In the genomic region with DNA sequence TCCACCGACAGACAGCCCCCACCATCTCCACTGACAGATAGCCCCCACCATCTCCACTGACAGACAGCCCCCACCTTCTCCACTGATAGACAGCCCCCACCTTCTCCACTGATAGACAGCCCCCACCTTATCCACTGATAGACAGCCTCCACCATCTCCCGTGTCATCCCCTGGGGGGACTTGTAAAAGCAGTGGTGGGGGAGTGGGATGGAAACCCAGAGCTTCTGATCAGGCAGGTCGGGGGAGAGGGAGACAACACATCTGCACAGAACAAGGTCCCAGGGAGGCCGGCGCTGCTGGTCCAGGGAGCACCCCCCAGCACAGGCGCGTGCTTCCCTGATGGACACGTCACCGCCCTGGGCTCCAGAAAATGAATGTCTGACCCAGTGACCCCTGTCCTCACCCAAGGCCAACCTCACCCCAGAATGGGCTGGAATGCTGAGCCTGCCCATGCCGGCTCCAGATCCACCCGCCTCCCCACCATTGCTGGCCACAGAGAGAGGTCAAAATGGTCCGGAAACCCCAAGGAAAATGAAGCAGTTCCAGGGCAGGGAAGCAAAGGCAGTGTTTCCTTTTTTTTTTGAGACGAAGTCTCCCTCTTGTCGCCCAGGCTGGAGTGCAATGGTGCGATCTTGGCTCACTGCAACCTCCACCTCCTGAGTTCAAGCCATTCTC, we compare ENCODE assay signal across 8 cellular contexts.
DNase-seq lines count a peak whose midpoint lies in the region; ATAC-seq and TF ChIP-seq lines count a peak whose summit lies in the region.
"Not testable (repeated sequence)": the region's sequence is repeated elsewhere in the genome, so short reads cannot be mapped to it uniquely, and the experiment has no call there.

No MANE protein-coding gene starts in this region.

- peak overlapping the region; percentile 82 for H3K27ac Mint-ChIP-seq in WTC11
- peak overlapping the region; percentile 97 for H3K27ac Mint-ChIP-seq in activated naive CD4-positive, alpha-beta T cell treated with anti-CD3 and anti-CD28 coated beads, Interleukin-2, amount 10 ng/mL, durations not matched to agents 7 days and 5 days
- H3K27ac Mint-ChIP-seq in immature natural killer cell, result peak overlapping the region; percentile 77 to 94 (median 92)
- H3K27ac Mint-ChIP-seq in natural killer cell treated with Interleukin-12 subunit alpha and Interleukin-12 subunit beta and Interleukin-15 and Interleukin-18, amount 100 ng/mL, for 72 hours, result peak overlapping the region; percentile 94 to 96

- H3K4me3 ChIP-seq in dorsolateral prefrontal cortex (peak overlapping the region in 22 of 59 donors; percentile 1 to 87 (median 12)), spleen (peak overlapping the region in 1 of 8 donors; percentile 65)
- not testable (repeated sequence) for H3K4me3 ChIP-seq in uterus

- peak overlapping the region in 52 of 59 donors; percentile 2 to 91 (median 76) for H3K27ac ChIP-seq in dorsolateral prefrontal cortex
- peak overlapping the region in 7 of 8 donors; percentile 10 to 85 (median 78) for H3K27ac ChIP-seq in spleen
- H3K27ac ChIP-seq in uterus, result peak overlapping the region; percentile 27 to 74

- H3K4me1 ChIP-seq in spleen, result peaks cover 65 to 98% (median 84%) of the 10 kb centered on the region in 6 donors
- peaks cover 8 to 19% of the 10 kb centered on the region in 2 donors for H3K4me1 ChIP-seq in uterus

- H3K4me1 Mint-ChIP-seq in WTC11, result peaks cover 25% of the 10 kb centered on the region
- H3K4me1 Mint-ChIP-seq in activated naive CD4-positive, alpha-beta T cell treated with anti-CD3 and anti-CD28 coated beads, Interleukin-2, amount 10 ng/mL, durations not matched to agents 7 days and 5 days, result peaks cover 63% of the 10 kb centered on the region
- H3K4me1 Mint-ChIP-seq in immature natural killer cell, result peaks cover 39 to 50% of the 10 kb centered on the region in 2 donors
- peaks cover 54 to 61% of the 10 kb centered on the region in 2 donors for H3K4me1 Mint-ChIP-seq in natural killer cell treated with Interleukin-12 subunit alpha and Interleukin-12 subunit beta and Interleukin-15 and Interleukin-18, amount 100 ng/mL, for 72 hours (ENCODE audit: low read depth in 2 of 2)

- 65 to 75% (median 67%) methylated on average over 12 to 15 of the region's 15 CpGs for WGBS in spleen, 5 donors

- not testable (repeated sequence) for TF ChIP-seq CTCF in WTC11 (IDR thresholded peaks at IDR 0.05); dorsolateral prefrontal cortex (IDR thresholded peaks at IDR 0.05 in 54 of 56, conservative IDR thresholded peaks at IDR 0.05 in 2 of 56; ENCODE audit: low read depth in 1 of 56, partially characterized antibody in 56 of 56); spleen (IDR thresholded peaks at IDR 0.05 in 8 of 11, conservative IDR thresholded peaks at IDR 0.05 in 3 of 11); uterus (IDR thresholded peaks at IDR 0.05)

- not testable (repeated sequence) for H3K27me3 Mint-ChIP-seq in WTC11 (ENCODE audit: low read depth); activated naive CD4-positive, alpha-beta T cell treated with anti-CD3 and anti-CD28 coated beads, Interleukin-2, amount 10 ng/mL, durations not matched to agents 7 days and 5 days; natural killer cell treated with Interleukin-12 subunit alpha and Interleukin-12 subunit beta and Interleukin-15 and Interleukin-18, amount 100 ng/mL, for 72 hours
- peaks cover 11 to 43% (median 20%) of the 10 kb centered on the region in 3 donors for H3K27me3 Mint-ChIP-seq in immature natural killer cell (ENCODE audit: low read depth in 3 of 3)

- ATAC-seq in WTC11; natural killer cell treated with Interleukin-12 subunit alpha and Interleukin-12 subunit beta and Interleukin-15 and Interleukin-18, amount 100 ng/mL, for 72 hours: not testable (repeated sequence)

- peaks cover 0 to 39% (median 5%) of the 10 kb centered on the region in 6 donors for H3K36me3 ChIP-seq in spleen
- H3K36me3 ChIP-seq in uterus, result not testable (repeated sequence)

- H3K36me3 Mint-ChIP-seq in WTC11; immature natural killer cell; natural killer cell treated with Interleukin-12 subunit alpha and Interleukin-12 subunit beta and Interleukin-15 and Interleukin-18, amount 100 ng/mL, for 72 hours: not testable (repeated sequence)
- H3K36me3 Mint-ChIP-seq in activated naive CD4-positive, alpha-beta T cell treated with anti-CD3 and anti-CD28 coated beads, Interleukin-2, amount 10 ng/mL, durations not matched to agents 7 days and 5 days, result peaks cover 22% of the 10 kb centered on the region

- not testable (repeated sequence) for H3K27me3 ChIP-seq in dorsolateral prefrontal cortex; spleen (replicated peaks in 1 of 7); uterus

- TF ChIP-seq POLR2A in spleen (IDR thresholded peaks at IDR 0.05); uterus (IDR thresholded peaks at IDR 0.05): not testable (repeated sequence)

- H3K9me3 ChIP-seq in spleen, uterus: not testable (repeated sequence)

- CTCF ChIA-PET in WTC11 (lab: Charles Lee); activated naive CD4-positive, alpha-beta T cell treated with anti-CD3 and anti-CD28 coated beads, Interleukin-2, amount 10 ng/mL, durations not matched to agents 7 days and 5 days (lab: Charles Lee): not testable (repeated sequence)

- not testable (repeated sequence) for H3K4me3 Mint-ChIP-seq in WTC11
- peak overlapping the region; percentile 78 for H3K4me3 Mint-ChIP-seq in activated naive CD4-positive, alpha-beta T cell treated with anti-CD3 and anti-CD28 coated beads, Interleukin-2, amount 10 ng/mL, durations not matched to agents 7 days and 5 days
- peak overlapping the region; percentile 77 to 91 (median 78) for H3K4me3 Mint-ChIP-seq in immature natural killer cell
- peak overlapping the region; percentile 92 for H3K4me3 Mint-ChIP-seq in natural killer cell treated with Interleukin-12 subunit alpha and Interleukin-12 subunit beta and Interleukin-15 and Interleukin-18, amount 100 ng/mL, for 72 hours

- POLR2A ChIA-PET in WTC11 (lab: Charles Lee), result not testable (repeated sequence)

- DNase-seq in HT-29 (ENCODE audit: low spot score) (peak; percentile 53), dorsolateral prefrontal cortex (peak in 7 of 10 donors; percentile 6 to 45 (median 31)), spleen (peak; percentile 80), uterus (peak; percentile 24 to 52)
- DNase-seq in WTC11 (ENCODE audit: low spot score); immature natural killer cell; natural killer cell treated with Interleukin-12 subunit alpha and Interleukin-12 subunit beta and Interleukin-15 and Interleukin-18, amount 100 ng/mL, for 72 hours (ENCODE audit: low spot score): not testable (repeated sequence)
- DNase-seq in activated naive CD4-positive, alpha-beta T cell treated with anti-CD3 and anti-CD28 coated beads, Interleukin-2, amount 10 ng/mL, durations not matched to agents 7 days and 5 days, result peak; percentile 17

- intact Hi-C loops in dorsolateral prefrontal cortex (cut with DNase I); spleen (cut with DNase I; ENCODE audit: low total_unique reads); uterus (cut with DNase I; ENCODE audit: low total_unique reads): not testable (repeated sequence)

- not testable (repeated sequence) for H3K9me3 Mint-ChIP-seq in WTC11; activated naive CD4-positive, alpha-beta T cell treated with anti-CD3 and anti-CD28 coated beads, Interleukin-2, amount 10 ng/mL, durations not matched to agents 7 days and 5 days; immature natural killer cell; natural killer cell treated with Interleukin-12 subunit alpha and Interleukin-12 subunit beta and Interleukin-15 and Interleukin-18, amount 100 ng/mL, for 72 hours
